1 cellular context compared by ENCODE assay signal in the genomic region with DNA sequence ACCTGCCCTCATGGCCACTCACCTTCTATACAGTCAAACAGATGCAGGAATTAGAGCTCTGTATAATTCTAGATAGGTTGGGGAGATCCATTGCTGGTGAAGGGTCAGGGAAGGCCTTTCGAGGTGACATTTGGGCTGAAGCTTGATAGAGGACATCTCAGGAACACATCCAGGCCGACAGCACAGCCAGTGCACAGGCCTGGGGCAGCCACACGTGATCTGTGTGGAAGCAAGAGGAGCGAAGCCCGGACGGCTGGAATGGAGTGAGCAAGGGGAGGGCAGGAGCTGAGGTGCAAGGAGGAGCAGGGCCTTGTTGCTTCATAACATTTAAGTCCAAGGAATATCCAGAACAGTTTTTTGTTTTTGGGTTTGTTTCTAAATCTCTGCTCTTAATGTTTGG.
A peak's percentile ranks its signal among the peaks of the same experiment; 100 is the strongest.
TF ChIP-seq lines count a peak whose summit lies in the region.

No MANE protein-coding gene starts in this region.

TF ChIP-seq in HepG2, 621 proteins besides CTCF, POLR2A, EP300 and RAD21:
- peak; percentile 37; the same call in 1 of the 2 replicates for TF ChIP-seq POLR2G (IDR thresholded peaks at IDR 0.05; ENCODE audit: low read depth, low read length)
- no peak for TF ChIP-seq TCF7 (IDR thresholded peaks at IDR 0.05; ENCODE audit: low read depth)
